In the genomic region with DNA sequence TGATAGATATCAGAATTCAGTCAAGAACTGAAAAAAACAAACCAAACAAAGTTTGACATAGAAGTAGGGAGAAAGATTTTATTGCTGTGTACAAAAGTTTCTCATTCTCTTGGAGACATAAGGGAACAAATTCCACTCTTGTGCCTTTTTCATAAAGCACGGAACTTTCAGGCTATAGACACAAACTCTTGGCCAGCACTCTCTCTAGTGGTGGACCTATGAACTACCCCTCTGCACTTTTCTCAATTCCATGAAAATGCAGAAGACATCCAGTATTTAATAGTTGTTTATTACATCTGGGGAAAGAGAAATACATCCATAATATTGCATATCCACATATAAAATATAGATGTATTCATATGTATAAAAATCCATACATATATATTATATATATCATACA, we compare ENCODE assay signal across 8 cellular contexts.
DNase-seq lines count a peak whose midpoint lies in the region; TF ChIP-seq lines count a peak whose summit lies in the region.

No MANE protein-coding gene starts in this region.

- no peak overlapping the region for H4K91ac ChIP-seq in H9 (ENCODE audit: insufficient read length, low read depth, low read length)

- no peak overlapping the region for H3K4me3 Mint-ChIP-seq in H9

- no peak overlapping the region for H4K8ac ChIP-seq in H9 (replicated peaks; ENCODE audit: insufficient read length, low read depth, low read length)

- no peaks in the 10 kb centered on the region for H3K4me1 ChIP-seq in H9 (ENCODE audit: insufficient read depth, low read length)
- no peaks in the 10 kb centered on the region for H3K4me1 ChIP-seq in HAP-1

- no peaks in the 10 kb centered on the region for H3K36me3 ChIP-seq in HAP-1 (replicated peaks)

- no peak overlapping the region for H2AK5ac ChIP-seq in H9 (ENCODE audit: insufficient read length, low read length)

- no peaks in the 10 kb centered on the region for H3K79me1 ChIP-seq in H9 (ENCODE audit: insufficient read depth, low read depth, low read length, poor library complexity, severe bottlenecking)

- no peak overlapping the region for H2AFZ ChIP-seq in H9 (ENCODE audit: low read length)

- no peak overlapping the region for H3K23ac ChIP-seq in H9 (ENCODE audit: insufficient read length, low read depth, low read length)

- H2BK12ac ChIP-seq in H9 (ENCODE audit: insufficient read length, low read depth, low read length) = no peak overlapping the region

- H3K4me3 ChIP-seq in HAP-1 = no peak overlapping the region

- H2BK15ac ChIP-seq in H9 (ENCODE audit: low read depth, low read length) = no peak overlapping the region

- no peak overlapping the region for H3K4ac ChIP-seq in H9 (ENCODE audit: low read depth, low read length)

- H3K27me3 ChIP-seq in H9 (ENCODE audit: insufficient read depth, low read length) (no peaks in the 10 kb centered on the region), HAP-1 (ENCODE audit: low read depth) (no peaks in the 10 kb centered on the region)

- no peaks in the 10 kb centered on the region for H4K20me1 ChIP-seq in H9 (ENCODE audit: control insufficient read depth, insufficient read depth, insufficient read length)

- no peaks in the 10 kb centered on the region for H3K23me2 ChIP-seq in H9 (ENCODE audit: insufficient read length, low read depth, low read length, poor library complexity, severe bottlenecking)

- H4K5ac ChIP-seq in H9 (ENCODE audit: insufficient read length, low read depth, low read length) = no peak overlapping the region

- no peak overlapping the region for H3K27ac Mint-ChIP-seq in H9

- H3K36me3 Mint-ChIP-seq in H9 (ENCODE audit: insufficient read depth in 1 of 3, low read depth in 3 of 3) = peaks cover 0 to 16% (median 2%) of the 10 kb centered on the region in 3 experiments; a peak in 4 of 7 replicates

- no peak overlapping the region for H2BK120ac ChIP-seq in H9 (ENCODE audit: low read depth, low read length, poor library complexity, severe bottlenecking)

- peaks cover 0 to 5% of the 10 kb centered on the region in 2 experiments; a peak in 1 of 4 replicates for H3K4me1 Mint-ChIP-seq in H9

- no peak overlapping the region for H2BK20ac ChIP-seq in H9 (ENCODE audit: low read depth, low read length, poor library complexity, severe bottlenecking)

- no peak overlapping the region for H3K56ac ChIP-seq in H9 (ENCODE audit: insufficient read length, low read depth, low read length)

- H3K79me2 ChIP-seq in H9 (ENCODE audit: insufficient read depth, low read length) = no peaks in the 10 kb centered on the region

- H3K4me2 ChIP-seq in H9 (ENCODE audit: insufficient read depth, insufficient read length, low read length) = no peak overlapping the region

- H3T11ph ChIP-seq in H9 (ENCODE audit: low read length) = no peak overlapping the region

- peak; percentile 78 for TF ChIP-seq CTCF in H9 (conservative IDR thresholded peaks at IDR 0.05)

- H3K9ac ChIP-seq in H9 (ENCODE audit: extremely low read depth, insufficient read length, low read length) = no peak overlapping the region

- peak; percentile 15 for DNase-seq in Caki2 (ENCODE audit: low read depth)
- no peak for DNase-seq in H9
- peak; percentile 3 for DNase-seq in RPMI8226
- peak; percentile 3 for DNase-seq in germinal center (ENCODE audit: low spot score)
- DNase-seq in superior temporal gyrus (ENCODE audit: extremely low spot score) = peak; percentile 53
- no peak for DNase-seq in T-helper 9 cell
- no peak for DNase-seq in central memory CD4-positive, alpha-beta T cell
- DNase-seq in HAP-1 (ENCODE audit: low spot score in 2 of 2) = no peak

- no peaks in the 10 kb centered on the region for H3K9me3 ChIP-seq in H9 (ENCODE audit: control insufficient read depth, low read depth, low read length)
- H3K9me3 ChIP-seq in HAP-1 = no peaks in the 10 kb centered on the region; the same call in 1 of the 2 replicates

- peaks cover 3 to 7% of the 10 kb centered on the region in 2 experiments for H3K9me3 Mint-ChIP-seq in H9

- H3K27ac ChIP-seq in H9 (ENCODE audit: insufficient read length, low read depth, low read length) = no peak overlapping the region

- H3K27me3 Mint-ChIP-seq in H9 (ENCODE audit: low read depth) = no peaks in the 10 kb centered on the region

- H2BK5ac ChIP-seq in H9 (ENCODE audit: insufficient read length, low read length) = no peak overlapping the region

- in situ Hi-C loops in Caki2 (cut with HindIII; ENCODE audit: low pct_unique_long_range_greater_than_20kb, low sequenced_read_pairs) = no loop called here
- in situ Hi-C loops in HAP-1 (cut with MboI; ENCODE audit: low sequenced_read_pairs) = no loop called here

- no peak overlapping the region for H3K18ac ChIP-seq in H9 (ENCODE audit: insufficient read length, low read depth, low read length)

- H3K14ac ChIP-seq in H9 (ENCODE audit: insufficient read depth, low read length) = no peak overlapping the region

- no CpG with 5 or more reads among the region's 1 CpG for WGBS in H9 (ENCODE audit: extremely low coverage, insufficient read length, low lambda C conversion rate)

Comparison
In these comparisons a context has a peak if more than half of its experiments do, and no peak if none do; other contexts are left out.
1. DNase-seq: peak in Caki2 (single experiment), RPMI8226 (single experiment), germinal center (single experiment) and superior temporal gyrus (single experiment); none in H9 (single experiment), T-helper 9 cell (single experiment), central memory CD4-positive, alpha-beta T cell (single experiment) and HAP-1 (0 of 2).